ENCODE assay signal across 28 cellular contexts in genomic region chr4:99685234-99685633, GRCh38. TPM values are rescaled to one million over a fixed set of nuclear protein-coding genes. Genes with fewer than 3 reads are reported as not detected.
"Had no signal": no experiment of that assay in that cellular context is flagged by ENCODE, and none has a peak within 500 bp of the region (broad histone marks: within the 10 kb centered on the region; RNA-seq: fewer than 3 reads in every experiment).

No MANE protein-coding gene starts in this region.

- FAIRE-seq: urothelium cell line had no signal

- H3K27ac ChIP-seq: stomach, suprapubic skin, testis, thoracic aorta, thyroid gland, tibial artery, tibial nerve, transverse colon, upper lobe of left lung, upper lobe of right lung, uterus, vagina had no signal

- DNase-seq: stimulated activated CD4-positive, alpha-beta T cell treated with anti-CD3 and anti-CD28 coated beads, Interleukin-2, amount 100 ng/mL, for 48 hours; stimulated activated CD4-positive, alpha-beta T cell treated with anti-CD3 and anti-CD28 coated beads, Interleukin-4, amount 100 ng/mL, for 1 hour; stimulated activated CD4-positive, alpha-beta T cell treated with anti-CD3 and anti-CD28 coated beads, Interleukin-4, amount 100 ng/mL, for 24 hours; stimulated activated CD4-positive, alpha-beta T cell treated with anti-CD3 and anti-CD28 coated beads, Interleukin-4, amount 100 ng/mL, for 4 hours; stimulated activated CD8-positive, alpha-beta memory T cell treated with anti-CD3 and anti-CD28 coated beads, Interleukin-4, amount 100 ng/mL, for 48 hours; stimulated activated naive B cell treated with anti-CD40 and anti-IgM and Interleukin-4, amounts not matched to agents 10 μg/mL and 1 μg/mL and 100 μg/mL, for 72 hours; stimulated activated naive CD4-positive, alpha-beta T cell; stimulated activated naive CD4-positive, alpha-beta T cell treated with Interleukin-2 at 50 U/mL for 16 hours; stimulated activated naive CD8-positive, alpha-beta T cell treated with anti-CD3 and anti-CD28 coated beads, Interleukin-15, amount 100 ng/mL, for 72 hours; stimulated activated naive CD8-positive, alpha-beta T cell treated with anti-CD3 and anti-CD28 coated beads, Interleukin-15, Interleukin-2, amounts not matched to agents 100 U/mL and 50 U/mL, for 24 hours; stomach; substantia nigra; testis; thyroid gland; tibial artery; transverse colon; trophoblast cell; upper lobe of left lung; upper lobe of right lung; uterus had no signal

- ATAC-seq: stimulated activated effector memory CD8-positive, alpha-beta T cell treated with anti-CD3 and anti-CD28 coated beads, Interleukin-12 subunit alpha, Interleukin-12 subunit beta, amount 100 ng/mL, for 72 hours; stimulated activated memory B cell treated with anti-CD40 and anti-IgM and Interleukin-4, amounts not matched to agents 10 μg/mL and 1 μg/mL and 100 μg/mL, for 72 hours; stimulated activated naive B cell treated with anti-CD40 and anti-IgM and Interleukin-4, amounts not matched to agents 10 μg/mL and 1 μg/mL and 100 μg/mL, for 72 hours; stimulated activated naive CD8-positive, alpha-beta T cell treated with anti-CD3 and anti-CD28 coated beads, Interleukin-15, amount 100 ng/mL, for 72 hours; stimulated activated naive CD8-positive, alpha-beta T cell treated with anti-CD3 and anti-CD28 coated beads, Interleukin-15, Interleukin-2, amounts not matched to agents 100 U/mL and 50 U/mL, for 24 hours; upper lobe of right lung had no signal

- H3K9me3 ChIP-seq: testis, thoracic aorta, thyroid gland, transverse colon, upper lobe of right lung, uterus, vagina had no signal

- H3K4me3 ChIP-seq: stomach, suprapubic skin, testis, thoracic aorta, thyroid gland, tibial artery, tibial nerve, transverse colon, upper lobe of left lung, upper lobe of right lung, uterus, vagina had no signal

- H3K4me1 ChIP-seq: stomach, suprapubic skin, testis, thyroid gland, tibial artery, tibial nerve, transverse colon, upper lobe of left lung, upper lobe of right lung, uterus, vagina had no signal

- H3K27me3 ChIP-seq: stomach, suprapubic skin, testis, thyroid gland, tibial artery, tibial nerve, transverse colon, upper lobe of left lung, upper lobe of right lung, uterus, vagina had no signal

- H3K36me3 ChIP-seq: stomach, suprapubic skin, thoracic aorta, thyroid gland, tibial artery, tibial nerve, transverse colon, upper lobe of left lung, upper lobe of right lung, uterus, vagina had no signal

RNA-seq across cellular contexts. Expression of gene C4orf54, which starts 27.6 kb away (rescaled TPM):
- total RNA-seq: suprapubic skin, tibial nerve, transverse colon, upper lobe of right lung, ureter, vagina had no signal
